In the genomic region with DNA sequence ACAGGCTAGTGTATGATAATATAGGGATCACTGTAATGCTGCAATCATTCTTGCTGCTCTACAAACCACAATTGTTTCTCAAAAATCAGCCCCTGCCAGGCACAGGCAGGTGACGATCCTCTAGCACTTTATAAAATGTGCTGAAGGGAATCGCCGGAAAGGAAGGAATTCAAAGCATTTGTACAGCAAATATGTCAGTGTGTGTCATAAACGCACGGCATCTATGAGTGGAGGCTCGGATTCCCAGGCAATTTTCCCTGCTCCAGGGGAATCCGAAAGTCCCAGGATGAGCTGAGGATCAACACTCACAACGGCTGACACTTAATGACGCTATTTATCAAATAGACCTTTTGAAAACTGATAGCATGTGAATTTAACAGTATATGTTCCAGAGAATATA, we compare ENCODE assay signal across 15 cellular contexts. TPM values are rescaled to one million over a fixed set of nuclear protein-coding genes. Genes with fewer than 3 reads are reported as not detected.
DNase-seq lines count a peak whose midpoint lies in the region; ATAC-seq, FAIRE-seq and TF ChIP-seq lines count a peak whose summit lies in the region.
"Had no signal": no experiment of that assay in that cellular context is flagged by ENCODE, and none has a peak within 500 bp of the region (broad histone marks: within the 10 kb centered on the region; RNA-seq: fewer than 3 reads in every experiment).

No MANE protein-coding gene starts in this region.

- H3K4me1 Mint-ChIP-seq in astrocyte (ENCODE audit: low read depth, unreplicated experiment), result peaks cover 22% of the 10 kb centered on the region

- H3K4me3 ChIP-seq in A673 (ENCODE audit: low read depth, low read length, poor library complexity, severe bottlenecking) (no peak overlapping the region), HEK293 (ENCODE audit: low read depth, low read length) (peak overlapping the region; percentile 12), astrocyte (ENCODE audit: insufficient read depth, low read depth, low read length) (no peak overlapping the region), tibial nerve (no peak overlapping the region)
- H3K4me3 ChIP-seq: BLaER1, uterus had no signal

- H3K9me3 ChIP-seq in A673 (ENCODE audit: low read depth, low read length, poor library complexity, severe bottlenecking) (no peaks in the 10 kb centered on the region), HEK293 (ENCODE audit: control insufficient read depth, insufficient read depth, low read depth, low read length) (no peaks in the 10 kb centered on the region), astrocyte (ENCODE audit: insufficient read depth, low read depth, low read length) (no peaks in the 10 kb centered on the region), tibial nerve (no peaks in the 10 kb centered on the region)
- H3K9me3 ChIP-seq: BLaER1, uterus had no signal

- H3K79me2 ChIP-seq in astrocyte (ENCODE audit: insufficient read depth, low read length), result no peaks in the 10 kb centered on the region

- DNase-seq in A673 (ENCODE audit: low spot score) (peak; percentile 43), astrocyte (ENCODE audit: low read depth) (peak; percentile 76), kidney glomerular epithelial cell (lab: John Stamatoyannopoulos, UW) (peak; percentile 62), KG1 (lab: John Stamatoyannopoulos, UW) (no peak), tibial nerve (ENCODE audit: low spot score in 2 of 2) (no peak)
- DNase-seq: activated gamma-delta T cell, DMS79 treated with DMSO at 0.1 percent for 48 hours, RPMI8226, T1000, uterus had no signal

- H4K20me1 ChIP-seq in astrocyte (ENCODE audit: insufficient read depth, low read length), result no peaks in the 10 kb centered on the region
- H4K20me1 ChIP-seq: BLaER1 had no signal

- H2AFZ ChIP-seq in astrocyte (ENCODE audit: low read depth, low read length), result peak overlapping the region; percentile 8

- no peak for TF ChIP-seq EP300 in tibial nerve (IDR thresholded peaks at IDR 0.05)

- TF ChIP-seq CTCF in A673 (conservative IDR thresholded peaks at IDR 0.05; ENCODE audit: low read depth, low read length) (no peak), HEK293 (tag by site-specific recombination; IDR thresholded peaks at IDR 0.05) (no peak), astrocyte (IDR thresholded peaks at IDR 0.05; ENCODE audit: insufficient read depth, low read depth, low read length) (no peak), tibial nerve (IDR thresholded peaks at IDR 0.05) (no peak)

- CTCF ChIA-PET in A673 (lab: Charles Lee) (no interaction called here), HEK293 (lab: Yijun Ruan, JAX) (interaction anchor here (0.6 to 1.2 kb wide), 5 partner anchors 77 to 1133 kb away, joined by 3 to 4 read pairs (median 3); no protein-coding TSS in a partner anchor)

- 23 to 24% methylated on average over 9 of the region's 9 CpGs for whole genome bisulfite sequencing in tibial nerve, 2 donors

- H3K27ac ChIP-seq in A673 (ENCODE audit: low read depth, low read length, poor library complexity, severe bottlenecking) (no peak overlapping the region), HEK293 (ENCODE audit: extremely low read depth, low read depth, low read length) (no peak overlapping the region), astrocyte (ENCODE audit: low read depth, low read length) (no peak overlapping the region), tibial nerve (no peak overlapping the region)
- H3K27ac ChIP-seq: BLaER1, uterus had no signal

- H3K27ac Mint-ChIP-seq in astrocyte (ENCODE audit: unreplicated experiment), result no peak overlapping the region

- H3K4me3 Mint-ChIP-seq in astrocyte (ENCODE audit: unreplicated experiment), result no peak overlapping the region

- POLR2A ChIA-PET in A673 (lab: Charles Lee; ENCODE audit: low non-redundant PET), result no interaction called here
- POLR2A ChIA-PET in HEK293 (lab: Yijun Ruan, JAX), result no interaction called here

- H3K36me3 ChIP-seq in A673 (ENCODE audit: insufficient read depth, low read length, poor library complexity, severe bottlenecking), result no peaks in the 10 kb centered on the region
- no peaks in the 10 kb centered on the region for H3K36me3 ChIP-seq in HEK293 (ENCODE audit: control insufficient read depth in 2 of 2, insufficient read depth in 1 of 2, low read length in 2 of 2)
- no peaks in the 10 kb centered on the region for H3K36me3 ChIP-seq in astrocyte (ENCODE audit: insufficient read depth, low read length)
- H3K36me3 ChIP-seq in tibial nerve, result no peaks in the 10 kb centered on the region
- H3K36me3 ChIP-seq: BLaER1, uterus had no signal

- H3K4me1 ChIP-seq in A673 (ENCODE audit: insufficient read depth, low read length, poor library complexity, severe bottlenecking), result peaks cover 12% of the 10 kb centered on the region
- peaks cover 6% of the 10 kb centered on the region; the same call in 1 of the 2 replicates for H3K4me1 ChIP-seq in HEK293 (ENCODE audit: control insufficient read depth, insufficient read depth, low read length)
- H3K4me1 ChIP-seq in astrocyte (ENCODE audit: insufficient read depth, low read length), result peaks cover 11% of the 10 kb centered on the region
- no peaks in the 10 kb centered on the region for H3K4me1 ChIP-seq in tibial nerve
- H3K4me1 ChIP-seq: BLaER1, uterus had no signal

- TF ChIP-seq POLR2A in tibial nerve (IDR thresholded peaks at IDR 0.05), result no peak

- ATAC-seq in GM21825 (IDR thresholded peaks at IDR 0.05; ENCODE audit: unreplicated experiment) (no peak), HG03039 (IDR thresholded peaks at IDR 0.05; ENCODE audit: unreplicated experiment) (no peak)

- no peak for FAIRE-seq in astrocyte (lab: Jason Lieb, UNC)

- peak overlapping the region; percentile 10 for H3K9ac ChIP-seq in astrocyte (ENCODE audit: low read length)
- H3K9ac ChIP-seq: BLaER1 had no signal

- no TSS peak for BruUV-seq in A673 (replicated peaks; lab: Mats Ljungman, UMichigan)

- H3K27me3 Mint-ChIP-seq in astrocyte (ENCODE audit: low read depth, unreplicated experiment), result peaks cover 4% of the 10 kb centered on the region

- H3K27me3 ChIP-seq in A673 (replicated peaks; ENCODE audit: insufficient read depth, low read depth, low read length, poor library complexity) (peaks cover 67% of the 10 kb centered on the region), astrocyte (ENCODE audit: insufficient read depth, low read length) (peaks cover 2% of the 10 kb centered on the region), tibial nerve (peaks cover 0 to 25% of the 10 kb centered on the region in 2 donors)
- H3K27me3 ChIP-seq: BLaER1, uterus had no signal

- peak overlapping the region; percentile 75 for H3K4me2 ChIP-seq in astrocyte (ENCODE audit: low read length)
- H3K4me2 ChIP-seq: BLaER1 had no signal

- intact Hi-C loops in A673 (cut with micrococcal nuclease; ENCODE audit: unreplicated experiment), result no loop called here

- H3K36me3 Mint-ChIP-seq in astrocyte (ENCODE audit: low read depth, unreplicated experiment), result no peaks in the 10 kb centered on the region

- H3K9me3 Mint-ChIP-seq in astrocyte (ENCODE audit: unreplicated experiment), result no peaks in the 10 kb centered on the region

TF ChIP-seq in HEK293, 187 proteins besides CTCF, POLR2A, EP300 and RAD21:
- no peak for TF ChIP-seq ZNF302 (tag by site-specific recombination; IDR thresholded peaks at IDR 0.05; ENCODE audit: low read depth)
- TF ChIP-seq ZBTB17 (tag by site-specific recombination; IDR thresholded peaks at IDR 0.05), result peak; percentile 34
- no peak for TF ChIP-seq HOXD13 (CRISPR knock-in tag; IDR thresholded peaks at IDR 0.05; ENCODE audit: borderline replicate concordance)
- peak; percentile 18; the same call in 1 of the 2 replicates for TF ChIP-seq IKZF3 (tag by site-specific recombination; IDR thresholded peaks at IDR 0.05)
- TF ChIP-seq, protein P1, sequence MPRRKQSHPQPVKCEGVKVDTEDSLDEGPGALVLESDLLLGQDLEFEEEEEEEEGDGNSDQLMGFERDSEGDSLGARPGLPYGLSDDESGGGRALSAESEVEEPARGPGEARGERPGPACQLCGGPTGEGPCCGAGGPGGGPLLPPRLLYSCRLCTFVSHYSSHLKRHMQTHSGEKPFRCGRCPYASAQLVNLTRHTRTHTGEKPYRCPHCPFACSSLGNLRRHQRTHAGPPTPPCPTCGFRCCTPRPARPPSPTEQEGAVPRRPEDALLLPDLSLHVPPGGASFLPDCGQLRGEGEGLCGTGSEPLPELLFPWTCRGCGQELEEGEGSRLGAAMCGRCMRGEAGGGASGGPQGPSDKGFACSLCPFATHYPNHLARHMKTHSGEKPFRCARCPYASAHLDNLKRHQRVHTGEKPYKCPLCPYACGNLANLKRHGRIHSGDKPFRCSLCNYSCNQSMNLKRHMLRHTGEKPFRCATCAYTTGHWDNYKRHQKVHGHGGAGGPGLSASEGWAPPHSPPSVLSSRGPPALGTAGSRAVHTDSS (tag by site-specific recombination; IDR thresholded peaks at IDR 0.05), result no peak
- TF ChIP-seq SALL2 (tag by site-specific recombination; IDR thresholded peaks at IDR 0.05; ENCODE audit: borderline replicate concordance), result no peak
- TF ChIP-seq, protein P2, sequence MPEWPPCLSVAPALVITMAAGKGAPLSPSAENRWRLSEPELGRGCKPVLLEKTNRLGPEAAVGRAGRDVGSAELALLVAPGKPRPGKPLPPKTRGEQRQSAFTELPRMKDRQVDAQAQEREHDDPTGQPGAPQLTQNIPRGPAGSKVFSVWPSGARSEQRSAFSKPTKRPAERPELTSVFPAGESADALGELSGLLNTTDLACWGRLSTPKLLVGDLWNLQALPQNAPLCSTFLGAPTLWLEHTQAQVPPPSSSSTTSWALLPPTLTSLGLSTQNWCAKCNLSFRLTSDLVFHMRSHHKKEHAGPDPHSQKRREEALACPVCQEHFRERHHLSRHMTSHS (tag by site-specific recombination; IDR thresholded peaks at IDR 0.05), result no peak
- TF ChIP-seq ZNF555 (tag by site-specific recombination; conservative IDR thresholded peaks at IDR 0.05), result no peak
- TF ChIP-seq PRDM1 (tag by site-specific recombination; IDR thresholded peaks at IDR 0.05), result peak; percentile 44; the same call in 1 of the 2 replicates
- TF ChIP-seq ZNF132 (tag by site-specific recombination; IDR thresholded peaks at IDR 0.05; ENCODE audit: borderline replicate concordance), result no peak

RNA-seq across cellular contexts. Expression of a gene that starts 1.5 kb away (rescaled TPM):
- total RNA-seq in A673 (2021), result 2.6 and 3.7 TPM in 2 replicates
- total RNA-seq in astrocyte, result 8.5 and 10.0 TPM in 2 replicates
- 1 to 10 TPM; 1.5 to 2.7 (median 1.6) TPM for total RNA-seq in tibial nerve
- total RNA-seq: HT-29 had no signal

Comparison
In these comparisons a context has a peak if more than half of its experiments do, and no peak if none do; other contexts are left out.
1. DNase-seq: peak in A673 (single experiment), astrocyte (single experiment) and kidney glomerular epithelial cell (single experiment); none in KG1 (single experiment) and tibial nerve (0 of 2).